Comparison of ENCODE assay signal across 22 cellular contexts in the genomic region with DNA sequence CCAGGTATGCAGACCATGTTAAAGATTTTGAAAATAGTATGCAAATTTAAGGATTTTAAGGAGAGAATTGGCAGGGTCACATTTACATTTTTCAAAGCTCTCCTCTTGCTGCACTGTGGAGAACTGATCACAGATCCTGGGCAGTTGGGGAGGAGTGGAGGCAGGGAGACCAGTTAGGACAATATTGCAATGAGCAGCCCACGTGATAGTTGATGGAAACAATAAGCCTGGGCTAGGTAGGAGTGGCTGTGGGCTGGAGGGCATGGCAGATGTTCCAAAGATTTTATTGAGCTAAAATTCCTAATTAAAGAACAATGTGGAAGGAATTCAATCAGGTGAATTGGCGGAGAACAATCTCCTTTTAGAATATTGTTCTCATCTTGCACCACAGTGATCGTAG. TPM values are rescaled to one million over a fixed set of nuclear protein-coding genes. Genes with fewer than 3 reads are reported as not detected.
DNase-seq lines count a peak whose midpoint lies in the region; ATAC-seq and TF ChIP-seq lines count a peak whose summit lies in the region.
"Had no signal": no experiment of that assay in that cellular context is flagged by ENCODE, and none has a peak within 500 bp of the region (broad histone marks: within the 10 kb centered on the region; RNA-seq: fewer than 3 reads in every experiment).

No MANE protein-coding gene starts in this region.

- ATAC-seq in activated T-cell treated with anti-CD3 and anti-CD28 coated beads, Interleukin-2, amount 50 U/mL, for 72 hours (replicated peaks in 1 of 2): no peak
- no peak for ATAC-seq in activated naive CD8-positive, alpha-beta T cell treated with anti-CD3 and anti-CD28 coated beads, Interleukin-2, amount 10 ng/mL, durations not matched to agents 7 days and 5 days (ENCODE audit: low read depth)
- ATAC-seq in HG02885 (IDR thresholded peaks at IDR 0.05; ENCODE audit: poor library complexity, unreplicated experiment): no peak
- ATAC-seq: HepG2 had no signal

- H3K9me2 ChIP-seq in OCI-LY7 (ENCODE audit: insufficient read depth, low read length): no peaks in the 10 kb centered on the region

- no peaks in the 10 kb centered on the region for H4K20me1 ChIP-seq in OCI-LY7 (ENCODE audit: insufficient read depth, low read length)

- no peaks in the 10 kb centered on the region for H3K36me3 Mint-ChIP-seq in activated T-cell treated with anti-CD3 and anti-CD28 coated beads, Interleukin-2, amount 50 U/mL, for 72 hours (ENCODE audit: insufficient read depth in 2 of 2)
- H3K36me3 Mint-ChIP-seq in activated naive CD8-positive, alpha-beta T cell treated with anti-CD3 and anti-CD28 coated beads, Interleukin-2, amount 10 ng/mL, durations not matched to agents 7 days and 5 days: no peaks in the 10 kb centered on the region
- H3K36me3 Mint-ChIP-seq: CD4-positive, alpha-beta memory T cell had no signal

- H2AFZ ChIP-seq in OCI-LY7 (ENCODE audit: low read length): peak overlapping the region; percentile 85
- H2AFZ ChIP-seq: GM23248 had no signal

- H3K9me3 Mint-ChIP-seq in activated T-cell treated with anti-CD3 and anti-CD28 coated beads, Interleukin-2, amount 50 U/mL, for 72 hours: no peaks in the 10 kb centered on the region
- no peaks in the 10 kb centered on the region for H3K9me3 Mint-ChIP-seq in activated naive CD8-positive, alpha-beta T cell treated with anti-CD3 and anti-CD28 coated beads, Interleukin-2, amount 10 ng/mL, durations not matched to agents 7 days and 5 days
- H3K9me3 Mint-ChIP-seq: CD4-positive, alpha-beta memory T cell had no signal

- no peak overlapping the region for H3K4me3 ChIP-seq in OCI-LY7 (ENCODE audit: low read depth, low read length, poor library complexity, severe bottlenecking)
- H3K4me3 ChIP-seq: GM23248, Peyer's patch had no signal

- H3K4me1 ChIP-seq in OCI-LY7 (ENCODE audit: insufficient read depth, low read length, poor library complexity, severe bottlenecking): peaks cover 11% of the 10 kb centered on the region
- H3K4me1 ChIP-seq: Peyer's patch had no signal

- peak overlapping the region; percentile 83 for H3K27ac ChIP-seq in KOPT-K1 (ENCODE audit: low read depth, low read length, poor library complexity, severe bottlenecking)
- no peak overlapping the region for H3K27ac ChIP-seq in OCI-LY7 (ENCODE audit: low read depth, low read length, poor library complexity, severe bottlenecking)
- H3K27ac ChIP-seq: GM23248, Peyer's patch had no signal

- TF ChIP-seq CTCF in OCI-LY7 (conservative IDR thresholded peaks at IDR 0.05; ENCODE audit: low read length): no peak
- TF ChIP-seq CTCF in GM13976 (IDR thresholded peaks at IDR 0.05; ENCODE audit: borderline replicate concordance, control extremely low read depth, extremely low read depth, insufficient read depth, missing control alignments): no peak

- H3K4me3 Mint-ChIP-seq in activated T-cell treated with anti-CD3 and anti-CD28 coated beads, Interleukin-2, amount 50 U/mL, for 72 hours: no peak overlapping the region
- H3K4me3 Mint-ChIP-seq in activated naive CD8-positive, alpha-beta T cell treated with anti-CD3 and anti-CD28 coated beads, Interleukin-2, amount 10 ng/mL, durations not matched to agents 7 days and 5 days: no peak overlapping the region

- no TSS peak for BruUV-seq in OCI-LY7 (replicated peaks; lab: Mats Ljungman, UMichigan)

- H3K4me1 Mint-ChIP-seq in activated T-cell treated with anti-CD3 and anti-CD28 coated beads, Interleukin-2, amount 50 U/mL, for 72 hours (ENCODE audit: low read depth): peaks cover 13% of the 10 kb centered on the region
- peaks cover 10% of the 10 kb centered on the region for H3K4me1 Mint-ChIP-seq in activated naive CD8-positive, alpha-beta T cell treated with anti-CD3 and anti-CD28 coated beads, Interleukin-2, amount 10 ng/mL, durations not matched to agents 7 days and 5 days

- H3K79me2 ChIP-seq in OCI-LY7 (ENCODE audit: insufficient read depth, low read depth, low read length): no peaks in the 10 kb centered on the region

- H3K27ac Mint-ChIP-seq in activated T-cell treated with anti-CD3 and anti-CD28 coated beads, Interleukin-2, amount 50 U/mL, for 72 hours: peak overlapping the region; percentile 86
- peak overlapping the region; percentile 58 for H3K27ac Mint-ChIP-seq in activated naive CD8-positive, alpha-beta T cell treated with anti-CD3 and anti-CD28 coated beads, Interleukin-2, amount 10 ng/mL, durations not matched to agents 7 days and 5 days

- peak overlapping the region; percentile 19; the same call in 1 of the 2 replicates for H3K4me2 ChIP-seq in OCI-LY7 (ENCODE audit: low read length)

- H3K9me3 ChIP-seq in KOPT-K1 (ENCODE audit: insufficient read depth, low read length, poor library complexity, severe bottlenecking) (no peaks in the 10 kb centered on the region), OCI-LY7 (ENCODE audit: low read length) (no peaks in the 10 kb centered on the region)
- H3K9me3 ChIP-seq: Peyer's patch had no signal

- H3K36me3 ChIP-seq in KOPT-K1 (ENCODE audit: insufficient read depth, low read length) (no peaks in the 10 kb centered on the region), OCI-LY7 (ENCODE audit: insufficient read depth, low read length) (no peaks in the 10 kb centered on the region)

- intact Hi-C loops in OCI-LY7 (cut with micrococcal nuclease; ENCODE audit: unreplicated experiment): no loop called here

- peaks cover 1% of the 10 kb centered on the region for H3K27me3 Mint-ChIP-seq in activated T-cell treated with anti-CD3 and anti-CD28 coated beads, Interleukin-2, amount 50 U/mL, for 72 hours (ENCODE audit: low read depth)
- peaks cover 13% of the 10 kb centered on the region for H3K27me3 Mint-ChIP-seq in activated naive CD8-positive, alpha-beta T cell treated with anti-CD3 and anti-CD28 coated beads, Interleukin-2, amount 10 ng/mL, durations not matched to agents 7 days and 5 days

- no peak for DNase-seq in activated T-cell treated with anti-CD3 and anti-CD28 coated beads, Interleukin-2, amount 50 U/mL, for 72 hours
- no peak for DNase-seq in activated T-cell treated with anti-CD3 and anti-CD28 coated beads, Interleukin-2, amount 50 U/mL, for 48 hours
- DNase-seq in OCI-LY7 (ENCODE audit: low spot score): no peak
- no peak for DNase-seq in activated naive CD8-positive, alpha-beta T cell treated with anti-CD3 and anti-CD28 coated beads, Interleukin-2, amount 10 ng/mL, durations not matched to agents 7 days and 5 days
- no peak for DNase-seq in GM13976 (ENCODE audit: low spot score)
- DNase-seq: C1 segment of cervical spinal cord, COR-L47, DMS53, GM23248, H7, MM.1S, NCI-H2029, NCI-H446 treated with DMSO at 0.1 percent for 48 hours, NCI-H526, OCI-M1, Peyer's patch, SHP77 treated with DMSO at 0.1 percent for 48 hours had no signal

- POLR2A ChIA-PET in OCI-LY7 (lab: Charles Lee): interaction anchor here (0.6 to 1.0 kb wide), 4 partner anchors 8 to 1135 kb away, joined by 3 to 4 read pairs (median 4); no protein-coding TSS in a partner anchor
- POLR2A ChIA-PET in activated naive CD8-positive, alpha-beta T cell treated with anti-CD3 and anti-CD28 coated beads, Interleukin-2, amount 10 ng/mL, durations not matched to agents 7 days and 5 days (lab: Charles Lee): no interaction called here

- CTCF ChIA-PET in OCI-LY7 (lab: Charles Lee; ENCODE audit: unreplicated experiment): no interaction called here

- in situ Hi-C loops in GM13976 (cut with MboI; ENCODE audit: low sequenced_read_pairs, unreplicated experiment): no loop called here

RNA-seq across cellular contexts. Expression of a gene that starts 50.6 kb away (rescaled TPM):
- under 1 TPM in 1 of 2 donors, not detected in 1; 0.84 TPM for total RNA-seq in activated T-cell treated with anti-CD3 and anti-CD28 coated beads, Interleukin-2, amount 50 U/mL, for 72 hours
- total RNA-seq in OCI-LY7 (2014; rRNA removed; shearing (Covaris generic)): not detected in 2 replicates
- total RNA-seq in OCI-LY7 (2022): 0.09 and 0.21 TPM in 2 replicates
- under 1 TPM; 0.58 to 0.68 TPM for total RNA-seq in activated naive CD8-positive, alpha-beta T cell treated with anti-CD3 and anti-CD28 coated beads, Interleukin-2, amount 10 ng/mL, durations not matched to agents 7 days and 5 days
- total RNA-seq: CD4-positive, alpha-beta memory T cell; HepG2; HT1080 had no signal
